1 cellular context compared by ENCODE assay signal in genomic region chr6:27472617-27473400, GRCh38.
TF ChIP-seq lines count a peak whose summit lies in the region.

ZNF184 (minus strand) TSS chr6:27473105; CDS start chr6:27472294, 811 bp downstream.

TF ChIP-seq in K562, 482 proteins besides CTCF, POLR2A, EP300 and RAD21 (continued from another document and continues in another):
- TF ChIP-seq PHF20 (IDR thresholded peaks at IDR 0.05; ENCODE audit: partially characterized antibody), result peak; percentile 56
- TF ChIP-seq ZKSCAN1 (IDR thresholded peaks at IDR 0.05; ENCODE audit: low read depth, low read length), result no peak; the same call in 1 of the 2 replicates
- TF ChIP-seq ARID1B (IDR thresholded peaks at IDR 0.05), result peak; percentile 58
- no peak for TF ChIP-seq MEF2A (IDR thresholded peaks at IDR 0.05; ENCODE audit: control insufficient read depth, low read depth, low read length)
- TF ChIP-seq ZNF41 (CRISPR knock-in tag; conservative IDR thresholded peaks at IDR 0.05), result no peak
- no peak for TF ChIP-seq DNMT1 (IDR thresholded peaks at IDR 0.05)
- TF ChIP-seq NCOA2 (IDR thresholded peaks at IDR 0.05; ENCODE audit: partially characterized antibody in 2 of 2), result no peak
- peak; percentile 70 for TF ChIP-seq ZNF395 (CRISPR knock-in tag; IDR thresholded peaks at IDR 0.05)
- no peak for TF ChIP-seq THRA (IDR thresholded peaks at IDR 0.05)
- peak; percentile 95 for TF ChIP-seq ETS1 (conservative IDR thresholded peaks at IDR 0.05; ENCODE audit: control insufficient read depth, low read depth, low read length)
- TF ChIP-seq CTCFL (IDR thresholded peaks at IDR 0.05; ENCODE audit: borderline replicate concordance, insufficient read depth, low read depth, low read length, poor library complexity, severe bottlenecking), result peak; percentile 19
- 0 out of 2 replicates have a peak, but pooled peaks have one; percentile 43 for TF ChIP-seq STAT6 (CRISPR knock-in tag; IDR thresholded peaks at IDR 0.05)
- no peak for TF ChIP-seq CBFA2T2 (conservative IDR thresholded peaks at IDR 0.05)
- no peak for TF ChIP-seq PTRF (tag; IDR thresholded peaks at IDR 0.05)
- TF ChIP-seq ZNF583 (CRISPR knock-in tag; IDR thresholded peaks at IDR 0.05), result 0 out of 2 replicates have a peak, but pooled peaks have one; percentile 17
- peak in 1 of 2 experiments; percentile 73; a peak in 2 of 4 replicates for TF ChIP-seq FOXA3 (CRISPR knock-in tag; conservative IDR thresholded peaks at IDR 0.05 in 1 of 2, IDR thresholded peaks at IDR 0.05 in 1 of 2)
- no peak for TF ChIP-seq ZNF57 (CRISPR knock-in tag; IDR thresholded peaks at IDR 0.05)
- TF ChIP-seq SUPT5H (IDR thresholded peaks at IDR 0.05), result peak; percentile 90
- TF ChIP-seq ELF4 (CRISPR knock-in tag; IDR thresholded peaks at IDR 0.05), result peak; percentile 13; the same call in 1 of the 2 replicates
- no peak for TF ChIP-seq ZNF445 (CRISPR knock-in tag; IDR thresholded peaks at IDR 0.05; ENCODE audit: low read depth)
- peak; percentile 79 for TF ChIP-seq KHSRP (IDR thresholded peaks at IDR 0.05)
- TF ChIP-seq EGR1 (conservative IDR thresholded peaks at IDR 0.05), result peak; percentile 84
- TF ChIP-seq ZBTB1 (CRISPR knock-in tag; IDR thresholded peaks at IDR 0.05; ENCODE audit: borderline replicate concordance, low read depth), result peak; percentile 36; the same call in 1 of the 2 replicates
- TF ChIP-seq HNRNPH1 (optimal IDR thresholded peaks at IDR 0.05; ENCODE audit: low read depth, low read length), result no peak
- TF ChIP-seq DDX20 (tag; IDR thresholded peaks at IDR 0.05; ENCODE audit: low read depth), result no peak
- peak; percentile 85; the same call in 1 of the 2 replicates for TF ChIP-seq TFAP4 (CRISPR knock-in tag; IDR thresholded peaks at IDR 0.05; ENCODE audit: borderline replicate concordance)
- TF ChIP-seq SAFB2 (IDR thresholded peaks at IDR 0.05; ENCODE audit: borderline replicate concordance, low read depth, low read length, severe bottlenecking), result no peak
- 0 out of 2 replicates have a peak, but pooled peaks have one; percentile 10 for TF ChIP-seq ZBTB9 (CRISPR knock-in tag; IDR thresholded peaks at IDR 0.05)
- no peak for TF ChIP-seq TOE1 (IDR thresholded peaks at IDR 0.05; ENCODE audit: borderline replicate concordance)
- TF ChIP-seq TOE1 (CRISPR knock-in tag; IDR thresholded peaks at IDR 0.05; ENCODE audit: borderline replicate concordance, low read depth), result no peak
- TF ChIP-seq RBBP5 (IDR thresholded peaks at IDR 0.05; ENCODE audit: borderline replicate concordance, insufficient read depth, low read length, poor library complexity, severe bottlenecking), result peak; percentile 81
- TF ChIP-seq SETDB1 (IDR thresholded peaks at IDR 0.05; ENCODE audit: low read length), result no peak
- TF ChIP-seq PHB (CRISPR knock-in tag; IDR thresholded peaks at IDR 0.05), result peak; percentile 77; the same call in 1 of the 2 replicates
- TF ChIP-seq WHSC1 (IDR thresholded peaks at IDR 0.05; ENCODE audit: low read length), result no peak
- TF ChIP-seq LEF1 (IDR thresholded peaks at IDR 0.05), result no peak
- TF ChIP-seq GATA2 (CRISPR knock-in tag; IDR thresholded peaks at IDR 0.05), result no peak
- peak in 1 of 2 experiments; percentile 31; a peak in 2 of 4 replicates for TF ChIP-seq HDAC1 (IDR thresholded peaks at IDR 0.05)
- TF ChIP-seq USF1 (CRISPR knock-in tag; IDR thresholded peaks at IDR 0.05), result 0 out of 2 replicates have a peak, but pooled peaks have one; percentile 47
- TF ChIP-seq GABPB2 (CRISPR knock-in tag; conservative IDR thresholded peaks at IDR 0.05), result no peak
- 0 out of 4 replicates have a peak, but pooled peaks of 1 of the 2 experiments have one; percentile 18 for TF ChIP-seq KDM1A (IDR thresholded peaks at IDR 0.05)
- TF ChIP-seq TCFL5 (CRISPR knock-in tag; conservative IDR thresholded peaks at IDR 0.05), result no peak
- TF ChIP-seq MXI1 (IDR thresholded peaks at IDR 0.05; ENCODE audit: low read depth, low read length), result peak; percentile 93
- TF ChIP-seq ZNF121 (CRISPR knock-in tag; conservative IDR thresholded peaks at IDR 0.05), result no peak
- TF ChIP-seq BMI1 (IDR thresholded peaks at IDR 0.05; ENCODE audit: low read length), result peak; percentile 90
- peak; percentile 89 for TF ChIP-seq E2F4 (CRISPR knock-in tag; IDR thresholded peaks at IDR 0.05; ENCODE audit: low read depth)
- no peak for TF ChIP-seq CBX2 (IDR thresholded peaks at IDR 0.05; ENCODE audit: insufficient read depth, low read length, poor library complexity, severe bottlenecking)
- TF ChIP-seq GATAD2A (IDR thresholded peaks at IDR 0.05), result no peak
- TF ChIP-seq IRF1 (CRISPR knock-in tag; IDR thresholded peaks at IDR 0.05; ENCODE audit: borderline replicate concordance), result no peak
- no peak for TF ChIP-seq ZNF79 (CRISPR knock-in tag; IDR thresholded peaks at IDR 0.05; ENCODE audit: low read depth)
- TF ChIP-seq HMG20A (CRISPR knock-in tag; conservative IDR thresholded peaks at IDR 0.05), result no peak
- TF ChIP-seq ZNF655 (CRISPR knock-in tag; IDR thresholded peaks at IDR 0.05), result no peak
- peak; percentile 50; the same call in 1 of the 2 replicates for TF ChIP-seq MITF (IDR thresholded peaks at IDR 0.05)
- TF ChIP-seq ZSCAN32 (CRISPR knock-in tag; IDR thresholded peaks at IDR 0.05), result no peak
